In the genomic region with DNA sequence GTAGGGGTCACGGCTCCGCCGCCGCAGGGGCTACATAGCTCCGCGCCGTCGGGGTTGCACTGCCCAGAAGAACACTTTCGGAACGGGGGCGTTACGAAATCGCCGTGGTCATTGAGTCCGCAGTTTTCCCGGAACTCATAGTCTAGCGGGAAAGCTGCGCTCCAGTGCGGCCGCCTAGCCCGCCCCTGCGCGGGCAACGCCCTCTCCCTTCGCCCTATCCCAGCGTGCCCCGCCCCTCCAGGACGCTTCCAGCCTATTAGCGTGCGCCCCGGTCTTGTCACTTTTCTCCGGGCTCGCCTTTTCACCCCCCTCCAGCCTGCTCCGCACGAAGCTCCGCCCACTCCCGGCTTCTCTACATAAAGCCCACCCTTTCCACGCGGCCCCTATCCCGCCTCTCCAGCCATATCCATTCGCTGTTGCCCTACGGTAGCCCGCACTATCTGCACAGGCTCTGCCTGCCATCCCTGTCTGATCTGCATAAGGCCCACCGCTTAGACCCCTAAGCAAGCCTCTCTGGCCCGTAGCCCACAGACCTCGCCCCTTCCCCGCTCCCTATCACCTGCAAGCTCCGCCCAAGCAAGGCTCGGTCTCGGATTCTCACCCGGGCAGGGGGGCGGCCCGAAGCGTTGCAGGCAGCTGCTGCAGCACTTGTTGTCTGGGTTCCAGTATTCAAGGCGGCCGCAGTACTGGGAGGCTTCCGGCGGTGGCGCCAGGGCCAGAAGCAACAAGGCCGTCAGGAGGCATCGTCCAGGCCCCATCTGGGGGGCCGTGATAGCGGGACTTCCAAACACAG, we compare ENCODE assay signal across 8 cellular contexts. TPM values are rescaled to one million over a fixed set of nuclear protein-coding genes. Genes with fewer than 3 reads are reported as not detected.
A peak's percentile ranks its signal among the peaks of the same experiment; 100 is the strongest.
DNase-seq lines count a peak whose midpoint lies in the region; ATAC-seq, FAIRE-seq and TF ChIP-seq lines count a peak whose summit lies in the region.

No MANE protein-coding gene starts in this region.

- intact Hi-C loops in body of pancreas (cut with DNase I), result no loop called here

- WGBS in body of pancreas, 2 donors, result 0 to 1% methylated on average over 31 to 63 of the region's 63 CpGs

- DNase-seq in A172 (ENCODE audit: low spot score), result peak; percentile 92
- DNase-seq in NCI-H2107 (lab: John Stamatoyannopoulos, UW), result peak; percentile 93
- peak; percentile 98 to 99 (median 99) for DNase-seq in body of pancreas

- H3K9me3 ChIP-seq in body of pancreas, result no peaks in the 10 kb centered on the region
- H3K9me3 ChIP-seq in iPS-18a (ENCODE audit: control insufficient read depth, low read depth, low read length), result no peaks in the 10 kb centered on the region
- no peaks in the 10 kb centered on the region for H3K9me3 ChIP-seq in skeletal muscle satellite cell (replicated peaks; ENCODE audit: low read length)

- peak; percentile 21 to 78 (median 71) for TF ChIP-seq POLR2A in body of pancreas (IDR thresholded peaks at IDR 0.05)

- H3K4me1 ChIP-seq in body of pancreas (peaks cover 26% of the 10 kb centered on the region), iPS-18a (ENCODE audit: control insufficient read depth, low read depth, low read length) (peaks cover 5% of the 10 kb centered on the region), skeletal muscle satellite cell (ENCODE audit: control insufficient read depth, insufficient read depth, low read length) (peaks cover 11% of the 10 kb centered on the region)

- FAIRE-seq in TTC549 (lab: Jason Lieb, UNC), result peak; percentile 56

- peak overlapping the region; percentile 50 for H3K9ac ChIP-seq in iPS-18a (ENCODE audit: low read length)
- peak overlapping the region; percentile 55 for H3K9ac ChIP-seq in skeletal muscle satellite cell (ENCODE audit: low read depth, low read length)

- TF ChIP-seq CTCF in body of pancreas (IDR thresholded peaks at IDR 0.05), result peak in 4 of 7 experiments; percentile 16 to 36 (median 34)

- H3K27me3 ChIP-seq in body of pancreas (no peaks in the 10 kb centered on the region), iPS-18a (ENCODE audit: control insufficient read depth, insufficient read depth, low read length) (no peaks in the 10 kb centered on the region), skeletal muscle satellite cell (ENCODE audit: control insufficient read depth, insufficient read depth, low read length) (no peaks in the 10 kb centered on the region)

- H3K4me3 ChIP-seq in body of pancreas (peak overlapping the region; percentile 26 to 45), iPS-18a (ENCODE audit: low read length) (peak overlapping the region; percentile 58), skeletal muscle satellite cell (ENCODE audit: low read length) (peak overlapping the region; percentile 73)

- peaks cover 4 to 13% of the 10 kb centered on the region in 2 donors for H3K36me3 ChIP-seq in body of pancreas (replicated peaks in 1 of 2; ENCODE audit: insufficient read depth in 1 of 2, low read depth in 2 of 2)
- peaks cover 22% of the 10 kb centered on the region for H3K36me3 ChIP-seq in iPS-18a (ENCODE audit: control insufficient read depth, low read depth, low read length)
- peaks cover 31% of the 10 kb centered on the region for H3K36me3 ChIP-seq in skeletal muscle satellite cell (ENCODE audit: insufficient read depth, low read length)

- peak overlapping the region; percentile 81 to 88 (median 84) for H3K27ac ChIP-seq in body of pancreas
- peak overlapping the region; percentile 81 for H3K27ac ChIP-seq in iPS-18a (ENCODE audit: low read length)

- ATAC-seq in GM18520 (IDR thresholded peaks at IDR 0.05; ENCODE audit: unreplicated experiment) (peak; percentile 40), HG03064 (IDR thresholded peaks at IDR 0.05; ENCODE audit: low read depth, unreplicated experiment) (peak; percentile 48), body of pancreas (peak; percentile 85)

- peak overlapping the region; percentile 93 for H3K4me2 ChIP-seq in skeletal muscle satellite cell (ENCODE audit: low read length)

RNA-seq across cellular contexts. Expression of a gene that starts 1.6 kb away (rescaled TPM):
- total RNA-seq in A172 (2014; rRNA removed; shearing (Covaris generic)), result 5.3 and 22.0 TPM in 2 replicates
- 10 to 100 TPM in 1 of 2 donors, 1 to 10 TPM in 1; 6.0 to 11.2 TPM for total RNA-seq in body of pancreas
- 0.51 and 0.66 TPM in 2 replicates for total RNA-seq in skeletal muscle satellite cell (2012; rRNA removed)

RNA-seq across cellular contexts. Expression of a gene that starts 4.6 kb away (rescaled TPM):
- total RNA-seq in A172 (2014; rRNA removed; shearing (Covaris generic)), result 6.9 and 18.0 TPM in 2 replicates
- 10 to 100 TPM; 26.2 to 83.4 TPM for total RNA-seq in body of pancreas
- 2.4 and 9.1 TPM in 2 replicates for total RNA-seq in skeletal muscle satellite cell (2012; rRNA removed)

RNA-seq across cellular contexts. Expression of a gene that starts 4.8 kb away (rescaled TPM):
- total RNA-seq in A172 (2014; rRNA removed; shearing (Covaris generic)), result 37.1 and 40.9 TPM in 2 replicates
- total RNA-seq in body of pancreas, result 10 to 100 TPM; 10.6 to 21.1 TPM
- 9.9 and 19.4 TPM in 2 replicates for total RNA-seq in skeletal muscle satellite cell (2012; rRNA removed)

RNA-seq across cellular contexts. Expression of a gene that starts 7.8 kb away (rescaled TPM):
- 13.8 and 16.4 TPM in 2 replicates for total RNA-seq in A172 (2014; rRNA removed; shearing (Covaris generic))
- 1 to 10 TPM; 6.7 to 7.6 TPM for total RNA-seq in body of pancreas
- total RNA-seq in skeletal muscle satellite cell (2012; rRNA removed), result 16.5 and 28.8 TPM in 2 replicates

RNA-seq across cellular contexts. Expression of a gene that starts 16.2 kb away (rescaled TPM):
- 0.07 and 0.72 TPM in 2 replicates for total RNA-seq in A172 (2014; rRNA removed; shearing (Covaris generic))
- 100 to 1,000 TPM in 1 of 2 donors, 10 to 100 TPM in 1; 35.0 to 117 TPM for total RNA-seq in body of pancreas
- total RNA-seq in skeletal muscle satellite cell (2012; rRNA removed), result 28.1 and 73.2 TPM in 2 replicates

Comparison
In these comparisons a context has a peak if more than half of its experiments do, and no peak if none do; other contexts are left out.
1. Peak in every context shown above with its lines: DNase-seq, ATAC-seq, H3K4me3 ChIP-seq and H3K27ac ChIP-seq.